Comparison of ENCODE assay signal across 33 cellular contexts in genomic region chr16:86200722-86201121, GRCh38.
DNase-seq lines count a peak whose midpoint lies in the region; ATAC-seq, FAIRE-seq and TF ChIP-seq lines count a peak whose summit lies in the region.
"Had no signal": no experiment of that assay in that cellular context is flagged by ENCODE, and none has a peak within 500 bp of the region (broad histone marks: within the 10 kb centered on the region; RNA-seq: fewer than 3 reads in every experiment).

No MANE protein-coding gene starts in this region.

- no peaks in the 10 kb centered on the region for H3K9me2 ChIP-seq in hepatocyte (replicated peaks; ENCODE audit: insufficient read depth)

- no peaks in the 10 kb centered on the region for H3K36me3 Mint-ChIP-seq in WTC11
- H3K36me3 Mint-ChIP-seq in activated CD8-positive, alpha-beta T cell treated with anti-CD3 and anti-CD28 coated beads, Interleukin-2, amount 10 ng/mL, durations not matched to agents 7 days and 5 days (ENCODE audit: low read depth) = no peaks in the 10 kb centered on the region
- H3K36me3 Mint-ChIP-seq: activated naive CD8-positive, alpha-beta T cell treated with anti-CD3 and anti-CD28 coated beads for 36 hours; type B pancreatic cell had no signal

- no peaks in the 10 kb centered on the region for H3K27me3 ChIP-seq in hepatocyte
- peaks cover 8% of the 10 kb centered on the region for H3K27me3 ChIP-seq in muscle layer of duodenum (ENCODE audit: low read depth, low read length)
- peaks cover 49% of the 10 kb centered on the region for H3K27me3 ChIP-seq in upper lobe of right lung

- no peaks in the 10 kb centered on the region for H3K9me3 Mint-ChIP-seq in WTC11
- H3K9me3 Mint-ChIP-seq in activated CD8-positive, alpha-beta T cell treated with anti-CD3 and anti-CD28 coated beads, Interleukin-2, amount 10 ng/mL, durations not matched to agents 7 days and 5 days (ENCODE audit: insufficient read depth) = no peaks in the 10 kb centered on the region
- H3K9me3 Mint-ChIP-seq: activated naive CD8-positive, alpha-beta T cell treated with anti-CD3 and anti-CD28 coated beads for 36 hours; HFFc6; type B pancreatic cell had no signal

- H3K27ac Mint-ChIP-seq in WTC11 = peak overlapping the region; percentile 76
- H3K27ac Mint-ChIP-seq in activated CD8-positive, alpha-beta T cell treated with anti-CD3 and anti-CD28 coated beads, Interleukin-2, amount 10 ng/mL, durations not matched to agents 7 days and 5 days = no peak overlapping the region
- H3K27ac Mint-ChIP-seq: activated naive CD8-positive, alpha-beta T cell treated with anti-CD3 and anti-CD28 coated beads for 36 hours; HFFc6; type B pancreatic cell had no signal

- no peaks in the 10 kb centered on the region for H3K27me3 Mint-ChIP-seq in WTC11 (ENCODE audit: low read depth)
- peaks cover 50% of the 10 kb centered on the region for H3K27me3 Mint-ChIP-seq in activated CD8-positive, alpha-beta T cell treated with anti-CD3 and anti-CD28 coated beads, Interleukin-2, amount 10 ng/mL, durations not matched to agents 7 days and 5 days (ENCODE audit: low read depth)

- CTCF ChIA-PET in WTC11 (lab: Charles Lee) = interaction anchor here (1.0 to 1.3 kb wide), 4 partner anchors 42 to 156 kb away, joined by 3 to 7 read pairs (median 6); no protein-coding TSS in a partner anchor
- CTCF ChIA-PET in activated CD8-positive, alpha-beta T cell treated with anti-CD3 and anti-CD28 coated beads, Interleukin-2, amount 10 ng/mL, durations not matched to agents 7 days and 5 days (lab: Charles Lee) = no interaction called here

- no peaks in the 10 kb centered on the region for H4K20me1 ChIP-seq in hepatocyte (ENCODE audit: insufficient read depth, poor library complexity, severe bottlenecking)

- H3K4me3 ChIP-seq in hepatocyte (no peak overlapping the region), muscle layer of duodenum (ENCODE audit: low read depth in 1 of 2, low read length in 2 of 2) (peak overlapping the region in 1 of 2 donors; percentile 47), upper lobe of right lung (peak overlapping the region; percentile 2)
- H3K4me3 ChIP-seq: breast epithelium, K562, mucosa of descending colon had no signal

- TF ChIP-seq CTCF in WTC11 (IDR thresholded peaks at IDR 0.05) (no peak), hepatocyte (IDR thresholded peaks at IDR 0.05; ENCODE audit: poor library complexity) (no peak), upper lobe of right lung (IDR thresholded peaks at IDR 0.05) (no peak)

- H2AFZ ChIP-seq in hepatocyte = no peak overlapping the region
- H2AFZ ChIP-seq: parathyroid adenoma had no signal

- H3K36me3 ChIP-seq in hepatocyte (replicated peaks; ENCODE audit: insufficient read depth, low read depth) = no peaks in the 10 kb centered on the region
- no peaks in the 10 kb centered on the region for H3K36me3 ChIP-seq in muscle layer of duodenum (ENCODE audit: control insufficient read depth in 1 of 2, insufficient read depth in 2 of 2, low read length in 2 of 2)
- H3K36me3 ChIP-seq in upper lobe of right lung = no peaks in the 10 kb centered on the region
- H3K36me3 ChIP-seq: breast epithelium had no signal

- ATAC-seq in WTC11 = no peak
- ATAC-seq in upper lobe of right lung = peak; percentile 32
- no peak for ATAC-seq in activated CD8-positive, alpha-beta T cell treated with anti-CD3 and anti-CD28 coated beads, Interleukin-2, amount 10 ng/mL, durations not matched to agents 7 days and 5 days
- ATAC-seq: K562, left ventricle myocardium superior, Panc1, right cardiac atrium had no signal

- WGBS in hepatocyte (ENCODE audit: low lambda C conversion rate, missing lambda C conversion rate) = 70% methylated on average over 9 of the region's 9 CpGs

- H3K4me1 Mint-ChIP-seq in WTC11 = peaks cover 52% of the 10 kb centered on the region
- no peaks in the 10 kb centered on the region for H3K4me1 Mint-ChIP-seq in activated CD8-positive, alpha-beta T cell treated with anti-CD3 and anti-CD28 coated beads, Interleukin-2, amount 10 ng/mL, durations not matched to agents 7 days and 5 days (ENCODE audit: low read depth)
- H3K4me1 Mint-ChIP-seq: activated naive CD8-positive, alpha-beta T cell treated with anti-CD3 and anti-CD28 coated beads for 36 hours had no signal

- no peak for FAIRE-seq in GM19239 (lab: Jason Lieb, UNC)
- FAIRE-seq: K562, keratinocyte had no signal

- DNase-seq in WTC11 (ENCODE audit: low spot score) (no peak), hepatocyte (ENCODE audit: low spot score) (no peak), upper lobe of right lung (no peak), NCI-H1417 treated with DMSO at 0.1 percent for 48 hours (lab: John Stamatoyannopoulos, UW) (no peak), GM19239 (ENCODE audit: insufficient read length, low spot score) (no peak)
- no peak for DNase-seq in stimulated activated CD8-positive, alpha-beta memory T cell treated with anti-CD3 and anti-CD28 coated beads, Interleukin-4, amount 100 ng/mL, for 48 hours
- DNase-seq in activated CD8-positive, alpha-beta T cell treated with anti-CD3 and anti-CD28 coated beads, Interleukin-2, amount 10 ng/mL, durations not matched to agents 7 days and 5 days = no peak
- DNase-seq: activated CD4-positive, alpha-beta T cell treated with anti-CD3 and anti-CD28 coated beads for 4 hours; activated effector memory CD4-positive, alpha-beta T cell treated with anti-CD3 and anti-CD28 coated beads, Interleukin-2, amount 50 U/mL, for 16 hours; activated naive CD8-positive, alpha-beta T cell treated with anti-CD3 and anti-CD28 coated beads for 36 hours; activated T-cell treated with anti-CD3 and anti-CD28 coated beads for 4 hours; anterior cingulate cortex; C1 segment of cervical spinal cord; COR-L47; HFFc6; left ventricle myocardium superior; mucosa of descending colon; NCI-H1048; NCI-H1694; NCI-H446 treated with DMSO at 0.1 percent for 48 hours; NCI-H774; right cardiac atrium; SIG-M5; SW 1271; T1000 had no signal

- H3K27ac ChIP-seq in hepatocyte (peak overlapping the region; percentile 79), muscle layer of duodenum (ENCODE audit: low read length) (peak overlapping the region; percentile 78), upper lobe of right lung (peak overlapping the region; percentile 74)
- H3K27ac ChIP-seq: breast epithelium, parathyroid adenoma, VCaP had no signal

- peaks cover 5% of the 10 kb centered on the region for H3K79me2 ChIP-seq in hepatocyte
- H3K79me2 ChIP-seq: parathyroid adenoma had no signal

- H3K4me3 Mint-ChIP-seq in WTC11 = no peak overlapping the region
- no peak overlapping the region for H3K4me3 Mint-ChIP-seq in activated CD8-positive, alpha-beta T cell treated with anti-CD3 and anti-CD28 coated beads, Interleukin-2, amount 10 ng/mL, durations not matched to agents 7 days and 5 days
- H3K4me3 Mint-ChIP-seq: activated naive CD8-positive, alpha-beta T cell treated with anti-CD3 and anti-CD28 coated beads for 36 hours; HFFc6; type B pancreatic cell had no signal

- H3K4me2 ChIP-seq in hepatocyte = peak overlapping the region; percentile 66

- intact Hi-C loops in upper lobe of right lung (cut with DNase I) = no loop called here

- POLR2A ChIA-PET in WTC11 (lab: Charles Lee) = interaction anchor here (0.6 kb wide), 1 partner anchor 670 kb away, joined by 3 read pairs; no protein-coding TSS in a partner anchor
- POLR2A ChIA-PET in activated CD8-positive, alpha-beta T cell treated with anti-CD3 and anti-CD28 coated beads, Interleukin-2, amount 10 ng/mL, durations not matched to agents 7 days and 5 days (lab: Charles Lee) = no interaction called here

- no peaks in the 10 kb centered on the region for H3K9me3 ChIP-seq in hepatocyte (ENCODE audit: low read depth)
- H3K9me3 ChIP-seq in muscle layer of duodenum (ENCODE audit: control insufficient read depth in 1 of 2, low read length in 2 of 2) = no peaks in the 10 kb centered on the region
- H3K9me3 ChIP-seq in upper lobe of right lung = no peaks in the 10 kb centered on the region
- H3K9me3 ChIP-seq: breast epithelium, mucosa of descending colon had no signal

- H3K4me1 ChIP-seq in hepatocyte (ENCODE audit: insufficient read depth) (peaks cover 24% of the 10 kb centered on the region), muscle layer of duodenum (ENCODE audit: control insufficient read depth in 1 of 2, insufficient read depth in 2 of 2, low read length in 2 of 2) (peaks cover 0 to 12% of the 10 kb centered on the region in 2 donors), upper lobe of right lung (no peaks in the 10 kb centered on the region)
- H3K4me1 ChIP-seq: breast epithelium, parathyroid adenoma had no signal

TF ChIP-seq in WTC11, 78 proteins besides CTCF, POLR2A, EP300 and RAD21 (continues in another document):
- TF ChIP-seq TEAD1 (CRISPR knock-in tag; IDR thresholded peaks at IDR 0.05) (no peak), ZNF138 (CRISPR knock-in tag; conservative IDR thresholded peaks at IDR 0.05) (no peak), CREM (CRISPR knock-in tag; IDR thresholded peaks at IDR 0.05) (no peak), SMAD3 (CRISPR knock-in tag; IDR thresholded peaks at IDR 0.05; ENCODE audit: borderline replicate concordance) (no peak), SOX15 (CRISPR knock-in tag; IDR thresholded peaks at IDR 0.05) (no peak), ZNF232 (CRISPR knock-in tag; IDR thresholded peaks at IDR 0.05) (no peak), GRHL2 (CRISPR knock-in tag; IDR thresholded peaks at IDR 0.05; ENCODE audit: insufficient replicate concordance, severe bottlenecking) (no peak), ATF2 (CRISPR knock-in tag; IDR thresholded peaks at IDR 0.05; ENCODE audit: borderline replicate concordance, low read depth) (no peak), JAZF1 (CRISPR knock-in tag; IDR thresholded peaks at IDR 0.05) (no peak), ZNF317 (CRISPR knock-in tag; IDR thresholded peaks at IDR 0.05; ENCODE audit: borderline replicate concordance, low read depth) (no peak), ZNF219 (CRISPR knock-in tag; IDR thresholded peaks at IDR 0.05; ENCODE audit: borderline replicate concordance) (no peak), MAX (CRISPR knock-in tag; IDR thresholded peaks at IDR 0.05) (no peak)
